1 cellular context compared by ENCODE assay signal in the genomic region with DNA sequence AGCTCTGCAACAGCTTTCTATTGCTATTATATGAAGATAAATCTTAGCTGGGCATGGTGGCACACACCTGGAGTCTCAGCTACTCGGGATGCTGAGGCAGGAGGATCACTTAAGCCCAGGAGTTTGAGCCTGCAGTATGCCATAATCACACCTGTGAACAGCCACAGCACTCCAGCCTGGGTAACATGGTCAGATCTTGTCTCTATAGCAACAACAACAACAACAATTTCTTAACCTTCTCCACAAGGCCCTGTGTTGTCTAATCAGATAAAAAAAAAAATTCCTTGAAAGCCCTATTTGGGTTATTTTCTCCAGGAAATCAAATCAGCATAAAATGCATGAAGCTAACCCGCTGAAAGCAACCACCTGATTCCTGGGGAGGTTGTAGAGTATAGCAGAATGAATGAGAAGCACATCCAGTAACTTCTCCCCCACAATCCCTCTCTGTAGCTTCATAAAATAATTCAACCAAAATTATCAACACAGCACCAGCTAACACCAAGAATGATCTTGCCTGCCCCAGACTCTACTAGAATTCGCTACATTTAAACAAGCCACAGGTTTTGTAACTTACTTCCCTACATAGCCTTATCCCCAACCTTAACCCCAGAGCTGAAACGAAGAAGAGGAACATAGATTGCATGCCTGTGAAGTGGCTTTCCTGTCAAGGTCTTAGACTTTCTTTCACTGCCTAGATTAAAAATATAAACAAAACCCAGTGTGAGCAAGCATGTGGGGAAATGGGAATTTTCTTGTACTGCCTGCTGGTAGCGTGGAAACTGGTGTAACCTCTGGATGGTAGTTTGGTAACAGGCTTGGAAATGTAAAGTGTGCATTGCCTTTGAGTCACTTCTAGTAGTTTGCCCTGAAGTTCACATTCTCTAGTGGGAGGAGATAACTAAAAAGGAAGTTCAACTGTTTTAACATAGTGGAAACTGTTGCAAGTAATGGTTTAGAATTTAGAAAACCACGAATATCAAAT.
TF ChIP-seq lines count a peak whose summit lies in the region.

No MANE protein-coding gene starts in this region.

TF ChIP-seq in SK-N-SH treated with all-trans-retinoic acid at 6 μM for 48 hours, 23 proteins besides CTCF, POLR2A, EP300 and RAD21 (continued from another document):
- TF ChIP-seq ZNF565 (CRISPR knock-in tag; conservative IDR thresholded peaks at IDR 0.05; ENCODE audit: low read depth): no peak
- TF ChIP-seq ZNF8 (CRISPR knock-in tag; IDR thresholded peaks at IDR 0.05): no peak
- no peak for TF ChIP-seq OSR1 (CRISPR knock-in tag; IDR thresholded peaks at IDR 0.05)
- TF ChIP-seq ISL1 (CRISPR knock-in tag; IDR thresholded peaks at IDR 0.05): no peak
